In genomic region chr3:143977326-143978262, GRCh38 we compare ENCODE assay signal across 8 cellular contexts. TPM values are rescaled to one million over a fixed set of nuclear protein-coding genes. Genes with fewer than 3 reads are reported as not detected.
A peak's percentile ranks its signal among the peaks of the same experiment; 100 is the strongest.
DNase-seq lines count a peak whose midpoint lies in the region; ATAC-seq and TF ChIP-seq lines count a peak whose summit lies in the region.

No MANE protein-coding gene starts in this region.

- H3K27me3 ChIP-seq in CD4-positive, alpha-beta T cell (ENCODE audit: control insufficient read depth, insufficient read depth, low read length): no peaks in the 10 kb centered on the region
- H3K27me3 ChIP-seq in skeletal muscle tissue (ENCODE audit: control insufficient read depth in 3 of 3, insufficient read depth in 3 of 3, low read length in 3 of 3) (no peaks in the 10 kb centered on the region), body of pancreas (no peaks in the 10 kb centered on the region), tibial nerve (no peaks in the 10 kb centered on the region)

- peaks cover 86% of the 10 kb centered on the region for H3K4me1 Mint-ChIP-seq in CD4-positive, alpha-beta T cell (ENCODE audit: low read depth)
- peaks cover 58% of the 10 kb centered on the region for H3K4me1 Mint-ChIP-seq in central memory CD8-positive, alpha-beta T cell

- H3K9ac ChIP-seq in skeletal muscle tissue (ENCODE audit: low read depth in 1 of 3, low read length in 3 of 3): no peak overlapping the region

- H3K27me3 Mint-ChIP-seq in CD4-positive, alpha-beta T cell: no peaks in the 10 kb centered on the region
- H3K27me3 Mint-ChIP-seq in central memory CD8-positive, alpha-beta T cell: no peaks in the 10 kb centered on the region

- TF ChIP-seq EP300 in tibial nerve (IDR thresholded peaks at IDR 0.05): peak in 1 of 2 donors; percentile 44

- H3K27ac ChIP-seq in CD4-positive, alpha-beta T cell (ENCODE audit: low read depth, low read length): no peak overlapping the region
- peak overlapping the region; percentile 23 for H3K27ac ChIP-seq in skeletal muscle tissue (ENCODE audit: low read depth, low read length)
- peak overlapping the region in 1 of 4 donors; percentile 50 for H3K27ac ChIP-seq in body of pancreas
- H3K27ac ChIP-seq in tibial nerve: peak overlapping the region in 2 of 4 donors; percentile 51 to 63

- H3K4me1 ChIP-seq in skeletal muscle tissue (ENCODE audit: control insufficient read depth in 3 of 3, insufficient read depth in 3 of 3, low read length in 3 of 3) (peaks cover 0 to 9% (median 4%) of the 10 kb centered on the region in 3 donors), body of pancreas (peaks cover 31% of the 10 kb centered on the region), tibial nerve (peaks cover 0 to 56% (median 14%) of the 10 kb centered on the region in 4 donors)

- POLR2A ChIA-PET in CD4-positive, alpha-beta T cell (lab: Charles Lee): no interaction called here

- WGBS in body of pancreas, 2 donors: 58 to 75% methylated on average over 4 of the region's 4 CpGs
- WGBS in tibial nerve, 2 donors: 57 to 61% methylated on average over 4 of the region's 4 CpGs

- no peaks in the 10 kb centered on the region for H3K9me3 ChIP-seq in CD4-positive, alpha-beta T cell (ENCODE audit: control insufficient read depth, low read length)
- H3K9me3 ChIP-seq in skeletal muscle tissue (ENCODE audit: control insufficient read depth in 3 of 3, low read length in 3 of 3): no peaks in the 10 kb centered on the region
- H3K9me3 ChIP-seq in body of pancreas: no peaks in the 10 kb centered on the region
- no peaks in the 10 kb centered on the region for H3K9me3 ChIP-seq in tibial nerve

- no peak overlapping the region for H3K27ac Mint-ChIP-seq in CD4-positive, alpha-beta T cell
- peak overlapping the region; percentile 2 for H3K27ac Mint-ChIP-seq in central memory CD8-positive, alpha-beta T cell (ENCODE audit: low read depth)

- H3K4me3 ChIP-seq in skeletal muscle tissue (ENCODE audit: low read length in 3 of 3) (no peak overlapping the region), body of pancreas (no peak overlapping the region), tibial nerve (peak overlapping the region in 1 of 4 donors; percentile 16)

- CTCF ChIA-PET in CD4-positive, alpha-beta T cell (lab: Charles Lee): no interaction called here

- ATAC-seq in CD4-positive, alpha-beta T cell (ENCODE audit: poor library complexity): no peak
- ATAC-seq in GM19468 (IDR thresholded peaks at IDR 0.05; ENCODE audit: extremely low read depth, unreplicated experiment) (peak; percentile 47), HG03565 (IDR thresholded peaks at IDR 0.05; ENCODE audit: unreplicated experiment) (peak; percentile 46), body of pancreas (no peak)
- ATAC-seq in central memory CD8-positive, alpha-beta T cell (replicated peaks; ENCODE audit: extremely low read depth, poor library complexity, severe bottlenecking): no peak

- intact Hi-C loops in CD4-positive, alpha-beta T cell (cut with DNase I, micrococcal nuclease): loop anchor here in 1 of 2 experiments (10.0 kb wide), 1 partner anchor 863 kb away; the partner anchor contains the start of gene CHST2
- intact Hi-C loops in body of pancreas (cut with DNase I): no loop called here

- no peak for DNase-seq in CD4-positive, alpha-beta T cell
- no peak for DNase-seq in central memory CD8-positive, alpha-beta T cell (ENCODE audit: low spot score in 2 of 2)
- DNase-seq in body of pancreas (no peak), tibial nerve (ENCODE audit: low spot score in 2 of 2) (no peak), DMS153 treated with DMSO at 0.1 percent for 48 hours (lab: John Stamatoyannopoulos, UW; ENCODE audit: unreplicated experiment) (no peak)

- no peak for TF ChIP-seq CTCF in CD4-positive, alpha-beta T cell (IDR thresholded peaks at IDR 0.05)
- no peak for TF ChIP-seq CTCF in body of pancreas (IDR thresholded peaks at IDR 0.05)
- TF ChIP-seq CTCF in tibial nerve (IDR thresholded peaks at IDR 0.05): no peak

- no peaks in the 10 kb centered on the region for H3K9me3 Mint-ChIP-seq in CD4-positive, alpha-beta T cell
- no peaks in the 10 kb centered on the region for H3K9me3 Mint-ChIP-seq in central memory CD8-positive, alpha-beta T cell

- H3K36me3 Mint-ChIP-seq in CD4-positive, alpha-beta T cell (ENCODE audit: low read depth): peaks cover 16% of the 10 kb centered on the region
- H3K36me3 Mint-ChIP-seq in central memory CD8-positive, alpha-beta T cell (ENCODE audit: insufficient read depth): peaks cover 13% of the 10 kb centered on the region

- TF ChIP-seq POLR2A in body of pancreas (IDR thresholded peaks at IDR 0.05) (no peak), tibial nerve (IDR thresholded peaks at IDR 0.05) (no peak)

- H3K36me3 ChIP-seq in skeletal muscle tissue (ENCODE audit: control insufficient read depth in 3 of 3, insufficient read depth in 3 of 3, low read length in 3 of 3): no peaks in the 10 kb centered on the region
- no peaks in the 10 kb centered on the region for H3K36me3 ChIP-seq in body of pancreas (replicated peaks in 1 of 2; ENCODE audit: insufficient read depth in 1 of 2, low read depth in 2 of 2)
- no peaks in the 10 kb centered on the region for H3K36me3 ChIP-seq in tibial nerve

- peak overlapping the region; percentile 45 for H3K4me3 Mint-ChIP-seq in CD4-positive, alpha-beta T cell
- no peak overlapping the region for H3K4me3 Mint-ChIP-seq in central memory CD8-positive, alpha-beta T cell

RNA-seq across cellular contexts. Expression of gene DIPK2A, which starts 6.0 kb away (rescaled TPM):
- 10 to 100 TPM; 17.5 to 18.2 TPM for total RNA-seq in CD4-positive, alpha-beta T cell
- total RNA-seq in skeletal muscle tissue (36.0 TPM), body of pancreas (10 to 100 TPM in 1 of 2 donors, 1 to 10 TPM in 1; 9.2 to 13.2 TPM), tibial nerve (10 to 100 TPM; 24.7 to 42.2 (median 34.2) TPM)

Comparison
In these comparisons a context has a peak if more than half of its experiments do, and no peak if none do; other contexts are left out.
1. ATAC-seq: peak in GM19468 (single experiment) and HG03565 (single experiment); none in CD4-positive, alpha-beta T cell (single experiment), central memory CD8-positive, alpha-beta T cell (single experiment) and body of pancreas (single experiment).